Comparison of ENCODE assay signal across 1 cellular context in genomic region chr16:15643453-15644305, GRCh38.
A peak's percentile ranks its signal among the peaks of the same experiment; 100 is the strongest.
TF ChIP-seq lines count a peak whose summit lies in the region.

No MANE protein-coding gene starts in this region.

TF ChIP-seq in H1, 55 proteins besides CTCF, POLR2A, EP300 and RAD21:
- TF ChIP-seq TEAD4 (IDR thresholded peaks at IDR 0.05; ENCODE audit: low read depth, low read length) (no peak), USF2 (IDR thresholded peaks at IDR 0.05; ENCODE audit: low read length) (peak; percentile 44; the same call in 1 of the 2 replicates), ATF2 (IDR thresholded peaks at IDR 0.05; ENCODE audit: low read length) (no peak), HDAC6 (IDR thresholded peaks at IDR 0.05; ENCODE audit: low read depth, low read length) (no peak), SP4 (IDR thresholded peaks at IDR 0.05; ENCODE audit: low read length) (no peak), POU5F1 (IDR thresholded peaks at IDR 0.05; ENCODE audit: low read depth, low read length) (no peak), CBX5 (IDR thresholded peaks at IDR 0.05; ENCODE audit: low read depth, low read length) (no peak), YY1 (IDR thresholded peaks at IDR 0.05; ENCODE audit: low read depth, low read length) (peak; percentile 50; the same call in 1 of the 2 replicates), ATF3 (IDR thresholded peaks at IDR 0.05; ENCODE audit: insufficient read depth, low read depth, low read length) (peak; percentile 7; the same call in 1 of the 2 replicates)
